In the genomic region with DNA sequence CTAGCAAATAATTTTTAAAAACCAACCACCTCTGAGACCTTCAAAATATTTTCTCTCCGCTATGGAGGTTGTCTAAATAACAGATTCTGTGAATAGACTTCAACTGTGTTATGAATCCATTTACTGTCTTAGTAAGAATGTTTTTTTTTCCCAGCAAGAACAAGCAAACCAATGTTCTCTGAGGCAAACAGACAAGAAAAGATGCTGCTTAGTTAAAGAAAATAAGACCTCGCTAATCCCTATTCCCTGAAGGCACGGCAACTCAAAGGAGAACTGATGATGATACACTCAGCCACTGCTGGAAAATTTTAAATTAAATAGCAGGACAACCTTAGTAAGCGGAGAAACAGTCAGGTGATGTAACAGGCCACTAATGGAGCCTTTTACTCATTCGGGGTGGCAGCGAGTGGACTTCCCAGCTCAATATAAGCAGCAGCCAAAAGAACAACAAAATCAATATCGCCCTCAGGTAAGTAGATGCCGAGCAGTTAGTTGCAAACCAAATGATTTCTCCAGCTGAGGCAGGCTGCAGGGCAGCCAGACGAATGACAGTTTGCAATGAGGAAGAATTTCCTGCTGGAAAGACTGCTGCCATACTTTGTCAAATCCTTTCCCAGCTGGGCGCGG, we compare ENCODE assay signal across 29 cellular contexts.
DNase-seq lines count a peak whose midpoint lies in the region; ATAC-seq, FAIRE-seq and TF ChIP-seq lines count a peak whose summit lies in the region.
"Had no signal": no experiment of that assay in that cellular context is flagged by ENCODE, and none has a peak within 500 bp of the region (broad histone marks: within the 10 kb centered on the region; RNA-seq: fewer than 3 reads in every experiment).

No MANE protein-coding gene starts in this region.

- TF ChIP-seq CTCF in D721Med (IDR thresholded peaks at IDR 0.05; ENCODE audit: insufficient read depth, missing control alignments) (no peak), GM10248 (IDR thresholded peaks at IDR 0.05; ENCODE audit: control extremely low read depth, extremely low read depth, low read depth, missing control alignments) (no peak)

- FAIRE-seq in D721Med (lab: Jason Lieb, UNC) = no peak
- FAIRE-seq: frontal cortex, TTC549 had no signal

- intact Hi-C loops in sciatic nerve (cut with DNase I) (no loop called here), Right ventricle myocardium inferior (cut with DNase I) (no loop called here)

- POLR2A ChIA-PET in GM10248 (lab: Yijun Ruan, JAX) = no interaction called here

- CTCF ChIA-PET in GM10248 (lab: Yijun Ruan, JAX) = no interaction called here

- peak; percentile 42 for DNase-seq in D721Med (ENCODE audit: insufficient read length, low spot score)
- peak; percentile 31 for DNase-seq in iris pigment epithelial cell (ENCODE audit: low read depth)
- DNase-seq in sciatic nerve (ENCODE audit: low spot score) = no peak
- no peak for DNase-seq in SK-N-DZ (ENCODE audit: low spot score)
- DNase-seq in GM10248 (ENCODE audit: extremely low spot score) = no peak
- DNase-seq in Right ventricle myocardium inferior (ENCODE audit: missing footprints) = no peak
- DNase-seq: activated CD4-positive, CD25-positive, alpha-beta regulatory T cell; activated CD8-positive, alpha-beta memory T cell treated with anti-CD3 and anti-CD28 coated beads, Interleukin-2, amount 10 ng/mL, durations not matched to agents 7 days and 5 days; activated gamma-delta T cell treated with Interleukin-2 at 50 U/mL for 16 hours; activated T-cell treated with anti-CD3 and anti-CD28 coated beads, Interleukin-2, amount 50 U/mL, for 48 hours; dermis blood vessel endothelial cell; DMS79; GDM1; left lung; mesendoderm; MV-4-11; NCI-H1436 treated with DMSO at 0.1 percent for 48 hours; NCI-H446; SK-N-SH; upper lobe of right lung had no signal

- ATAC-seq in sciatic nerve = peak; percentile 87
- no peak for ATAC-seq in GM21723 (IDR thresholded peaks at IDR 0.05; ENCODE audit: unreplicated experiment)
- no peak for ATAC-seq in Right ventricle myocardium inferior
- ATAC-seq: activated CD8-positive, alpha-beta memory T cell treated with anti-CD3 and anti-CD28 coated beads, Interleukin-2, amount 10 ng/mL, durations not matched to agents 7 days and 5 days; HCT116; left lung; stimulated activated memory B cell treated with anti-CD40 and anti-IgM and Interleukin-4, amounts not matched to agents 10 μg/mL and 1 μg/mL and 100 μg/mL, for 72 hours; upper lobe of right lung had no signal

- peak overlapping the region; percentile 17 for H3K27ac ChIP-seq in angular gyrus (ENCODE audit: low read depth, low read length)
- H3K27ac ChIP-seq: hepatocyte, left lung, RWPE1, suprapubic skin, upper lobe of right lung had no signal

Comparison
In these comparisons a context has a peak if more than half of its experiments do, and no peak if none do; other contexts are left out.
1. DNase-seq: peak in D721Med (single experiment) and iris pigment epithelial cell (single experiment); none in sciatic nerve (single experiment), SK-N-DZ (single experiment), GM10248 (single experiment) and Right ventricle myocardium inferior (single experiment).